ENCODE assay signal across 8 cellular contexts in genomic region chr22:40857309-40857851, GRCh38. TPM values are rescaled to one million over a fixed set of nuclear protein-coding genes. Genes with fewer than 3 reads are reported as not detected.
DNase-seq lines count a peak whose midpoint lies in the region; ATAC-seq and TF ChIP-seq lines count a peak whose summit lies in the region.

No MANE protein-coding gene starts in this region.

- H3K9me3 ChIP-seq in left ventricle myocardium inferior (replicated peaks) = no peaks in the 10 kb centered on the region

- H3K27ac ChIP-seq in left ventricle myocardium inferior (replicated peaks) = peak overlapping the region; percentile 99

- H3K27ac Mint-ChIP-seq in brain = peak overlapping the region; percentile 100
- H3K27ac Mint-ChIP-seq in memory B cell = peak overlapping the region; percentile 98

- in situ Hi-C loops in G401 (cut with HindIII; ENCODE audit: low sequenced_read_pairs) = no loop called here

- H3K9me3 Mint-ChIP-seq in brain (no peaks in the 10 kb centered on the region), memory B cell (no peaks in the 10 kb centered on the region)

- H3K4me3 ChIP-seq in left ventricle myocardium inferior = peak overlapping the region; percentile 84

- H3K27me3 ChIP-seq in left ventricle myocardium inferior (ENCODE audit: low read depth) = no peaks in the 10 kb centered on the region

- intact Hi-C loops in left ventricle myocardium inferior (cut with micrococcal nuclease) (no loop called here), left cardiac atrium (cut with DNase I) (no loop called here)

- H3K27me3 Mint-ChIP-seq in brain (peaks cover 18% of the 10 kb centered on the region), memory B cell (no peaks in the 10 kb centered on the region)

- TF ChIP-seq CTCF in left ventricle myocardium inferior (IDR thresholded peaks at IDR 0.05; ENCODE audit: borderline replicate concordance) (no peak), brain (conservative IDR thresholded peaks at IDR 0.05) (no peak)

- peaks cover 31% of the 10 kb centered on the region for H3K36me3 Mint-ChIP-seq in brain
- H3K36me3 Mint-ChIP-seq in memory B cell = peaks cover 7% of the 10 kb centered on the region

- H3K4me1 Mint-ChIP-seq in brain (peaks cover 63% of the 10 kb centered on the region), memory B cell (peaks cover 13% of the 10 kb centered on the region)

- H3K4me3 Mint-ChIP-seq in brain (peak overlapping the region; percentile 96 to 100 (median 99)), memory B cell (peak overlapping the region; percentile 99)

- DNase-seq in left ventricle myocardium inferior (no peak), left cardiac atrium (no peak), memory B cell (ENCODE audit: low spot score in 2 of 2) (no peak), G401 (ENCODE audit: low spot score) (no peak), RKO (ENCODE audit: low spot score) (no peak), SKM-1 (lab: John Stamatoyannopoulos, UW; ENCODE audit: unreplicated experiment) (no peak)

- H3K4me1 ChIP-seq in left ventricle myocardium inferior = peaks cover 63% of the 10 kb centered on the region

- no peak for ATAC-seq in left cardiac atrium
- no peak for ATAC-seq in memory B cell (ENCODE audit: low read depth)
- ATAC-seq in HG03469 (IDR thresholded peaks at IDR 0.05; ENCODE audit: unreplicated experiment) = no peak

- peaks cover 15% of the 10 kb centered on the region for H3K36me3 ChIP-seq in left ventricle myocardium inferior

RNA-seq across cellular contexts. Expression of gene XPNPEP3, which starts 0.4 kb away (rescaled TPM):
- total RNA-seq in left ventricle myocardium inferior (28.7 TPM), left cardiac atrium (10 to 100 TPM; 18.5 to 21.2 TPM)
- polyA plus RNA-seq in brain (ENCODE audit: insufficient read depth, low read depth, low replicate concordance) = 4.1 TPM
- 8.7 and 9.2 TPM in 2 replicates for total RNA-seq in G401 (2014; rRNA removed; shearing (Covaris generic))

RNA-seq across cellular contexts. Expression of gene ST13, which starts 0.9 kb away (rescaled TPM):
- total RNA-seq in left ventricle myocardium inferior (181 TPM), left cardiac atrium (100 to 1,000 TPM; 168 to 171 TPM)
- polyA plus RNA-seq in brain (ENCODE audit: insufficient read depth, low read depth, low replicate concordance) = 312 TPM
- 213 and 354 TPM in 2 replicates for total RNA-seq in G401 (2014; rRNA removed; shearing (Covaris generic))

RNA-seq across cellular contexts. Expression of gene DNAJB7, which starts 4.5 kb away (rescaled TPM):
- total RNA-seq in left ventricle myocardium inferior = not detected
- total RNA-seq in left cardiac atrium = not detected
- not detected for polyA plus RNA-seq in brain (ENCODE audit: insufficient read depth, low read depth, low replicate concordance)
- not detected in 2 replicates for total RNA-seq in G401 (2014; rRNA removed; shearing (Covaris generic))

RNA-seq across cellular contexts. Expression of gene SLC25A17, which starts 38.2 kb away (rescaled TPM):
- 4.8 TPM for total RNA-seq in left ventricle myocardium inferior
- total RNA-seq in left cardiac atrium = 1 to 10 TPM; 5.4 to 5.5 TPM
- polyA plus RNA-seq in brain (ENCODE audit: insufficient read depth, low read depth, low replicate concordance) = 26.1 TPM
- 47.6 and 67.7 TPM in 2 replicates for total RNA-seq in G401 (2014; rRNA removed; shearing (Covaris generic))
